18 cellular contexts compared by ENCODE assay signal in the genomic region with DNA sequence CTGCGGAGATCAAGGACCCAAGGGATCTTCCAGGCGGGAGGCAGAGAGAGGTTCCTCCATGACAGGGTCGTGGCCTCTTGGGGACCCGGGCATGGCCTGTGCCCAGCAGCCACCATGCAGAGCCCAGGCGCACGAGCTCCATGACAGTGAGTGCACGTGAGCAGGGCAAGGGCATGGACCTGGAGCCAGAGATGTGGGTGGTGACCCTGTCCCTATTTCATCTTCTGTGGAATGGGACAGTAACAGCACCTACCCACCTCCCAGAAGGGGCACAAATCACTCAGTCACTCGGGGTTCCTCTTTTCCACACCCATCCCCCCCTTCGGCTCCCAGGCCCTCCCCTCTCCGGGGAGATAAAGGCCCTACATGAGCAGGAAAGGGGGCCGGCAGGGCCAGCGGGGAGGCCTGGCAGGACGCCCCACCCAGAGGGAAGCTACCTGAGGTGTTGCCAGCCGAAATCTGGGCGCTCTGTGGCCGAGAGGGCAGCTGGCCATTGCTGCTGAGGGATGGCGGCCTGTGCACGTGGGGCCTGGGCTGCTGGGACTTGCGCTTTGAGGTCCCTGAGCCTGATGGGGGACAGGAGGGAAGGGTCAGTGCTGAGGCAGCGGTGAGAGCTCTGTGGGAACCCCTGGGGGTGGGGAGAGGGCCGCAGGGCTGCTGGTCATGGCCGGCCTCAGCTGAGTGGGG. TPM values are rescaled to one million over a fixed set of nuclear protein-coding genes. Genes with fewer than 3 reads are reported as not detected.
DNase-seq lines count a peak whose midpoint lies in the region; ATAC-seq and TF ChIP-seq lines count a peak whose summit lies in the region.
"Had no signal": no experiment of that assay in that cellular context is flagged by ENCODE, and none has a peak within 500 bp of the region (broad histone marks: within the 10 kb centered on the region; RNA-seq: fewer than 3 reads in every experiment).

No MANE protein-coding gene starts in this region.

- H3K23ac ChIP-seq in neuronal stem cell (ENCODE audit: low read depth, low read length, poor library complexity), result peak overlapping the region; percentile 55

- no CpG with 5 or more reads among the region's 22 CpGs for WGBS in neuronal stem cell (ENCODE audit: extremely low coverage in 2 of 2, insufficient read length in 2 of 2, insufficient replicate concordance in 1 of 2), 2 donors

- H2AFZ ChIP-seq in neuronal stem cell (ENCODE audit: low read length), result no peak overlapping the region

- no peak overlapping the region for H3K9ac ChIP-seq in neuronal stem cell (ENCODE audit: low read depth, low read length, poor library complexity)

- H3K36me3 ChIP-seq in neuronal stem cell (replicated peaks in 1 of 2; ENCODE audit: control insufficient read depth in 2 of 2, insufficient read depth in 2 of 2, low read length in 2 of 2), result peaks cover 8 to 22% of the 10 kb centered on the region in 2 donors

- no peak overlapping the region for H2BK15ac ChIP-seq in neuronal stem cell (ENCODE audit: low read length)

- no peak overlapping the region for H3K27ac ChIP-seq in neuronal stem cell (replicated peaks; ENCODE audit: low read length)
- H3K27ac ChIP-seq: esophagus squamous epithelium had no signal

- no peak overlapping the region for H2BK5ac ChIP-seq in neuronal stem cell (ENCODE audit: low read length)

- H3K4me1 ChIP-seq in neuronal stem cell (ENCODE audit: control insufficient read depth in 2 of 2, insufficient read depth in 1 of 2, low read depth in 1 of 2, low read length in 2 of 2), result peaks cover 11 to 16% of the 10 kb centered on the region in 2 donors

- POLR2A ChIA-PET in activated naive CD8-positive, alpha-beta T cell treated with anti-CD3 and anti-CD28 coated beads, Interleukin-2, amount 10 ng/mL, durations not matched to agents 7 days and 5 days (lab: Charles Lee), result interaction anchor here (14.8 to 26.9 kb wide), 4 partner anchors 24 to 152 kb away, joined by 226 to 1721 read pairs (median 714); a partner anchor contains a TSS

- H3K27me3 Mint-ChIP-seq in activated T-cell treated with anti-CD3 and anti-CD28 coated beads, Interleukin-2, amount 50 U/mL, for 24 hours, result no peaks in the 10 kb centered on the region
- no peaks in the 10 kb centered on the region for H3K27me3 Mint-ChIP-seq in activated naive CD8-positive, alpha-beta T cell treated with anti-CD3 and anti-CD28 coated beads, Interleukin-2, amount 10 ng/mL, durations not matched to agents 7 days and 5 days

- H3K27me3 ChIP-seq in neuronal stem cell (ENCODE audit: control insufficient read depth in 3 of 3, insufficient read depth in 3 of 3, low read depth in 1 of 3, low read length in 3 of 3), result no peaks in the 10 kb centered on the region
- H3K27me3 ChIP-seq: esophagus squamous epithelium had no signal

- H4K8ac ChIP-seq in neuronal stem cell (ENCODE audit: low read depth, low read length), result no peak overlapping the region

- H3K36me3 Mint-ChIP-seq in activated T-cell treated with anti-CD3 and anti-CD28 coated beads, Interleukin-2, amount 50 U/mL, for 24 hours (ENCODE audit: low read depth), result peaks cover 13% of the 10 kb centered on the region
- peaks cover 13% of the 10 kb centered on the region for H3K36me3 Mint-ChIP-seq in activated naive CD8-positive, alpha-beta T cell treated with anti-CD3 and anti-CD28 coated beads, Interleukin-2, amount 10 ng/mL, durations not matched to agents 7 days and 5 days

- no peak overlapping the region for H2BK120ac ChIP-seq in neuronal stem cell (ENCODE audit: low read depth, low read length)

- H3K4me3 ChIP-seq in neuronal stem cell (ENCODE audit: low read length in 2 of 2), result no peak overlapping the region
- H3K4me3 ChIP-seq: esophagus squamous epithelium had no signal

- 0 out of 3 replicates have a peak, but pooled peaks have one; percentile 1 for TF ChIP-seq CTCF in GM12872 (IDR thresholded peaks at IDR 0.05; ENCODE audit: insufficient read depth, low read depth, low read length)

- no peak overlapping the region for H3K14ac ChIP-seq in neuronal stem cell (ENCODE audit: low read length)

- H2AK5ac ChIP-seq in neuronal stem cell (ENCODE audit: low read depth, low read length), result peak overlapping the region; percentile 68

- DNase-seq in activated T-cell treated with anti-CD3 and anti-CD28 coated beads, Interleukin-2, amount 50 U/mL, for 24 hours, result no peak
- DNase-seq in activated T-cell treated with anti-CD3 and anti-CD28 coated beads, Interleukin-2, amount 50 U/mL, for 1 hour, result no peak
- no peak for DNase-seq in activated naive CD8-positive, alpha-beta T cell treated with anti-CD3 and anti-CD28 coated beads, Interleukin-2, amount 10 ng/mL, durations not matched to agents 7 days and 5 days
- DNase-seq in neuronal stem cell (ENCODE audit: low spot score) (no peak), NCI-H2107 treated with DMSO at 0.1 percent for 48 hours (lab: John Stamatoyannopoulos, UW; ENCODE audit: unreplicated experiment) (no peak), Kasumi-1 (lab: John Stamatoyannopoulos, UW) (no peak)
- DNase-seq: ACHN; activated naive CD4-positive, alpha-beta T cell; DND-41; effector memory CD4-positive, alpha-beta T cell; esophagus squamous epithelium; NCI-H1417; NCI-H69; SHP77 treated with DMSO at 0.1 percent for 48 hours; stimulated activated CD4-positive, alpha-beta T cell treated with anti-CD3 and anti-CD28 coated beads, Interleukin-12 subunit alpha, Interleukin-12 subunit beta, amount 100 ng/mL, for 4 hours had no signal

- peaks cover 13% of the 10 kb centered on the region for H3K79me1 ChIP-seq in neuronal stem cell (ENCODE audit: low read depth, low read length)

- no peak overlapping the region for H4K91ac ChIP-seq in neuronal stem cell (ENCODE audit: low read depth, low read length, poor library complexity)

- no peak overlapping the region for H3K4ac ChIP-seq in neuronal stem cell (ENCODE audit: low read length)

- no peak overlapping the region for H3K4me3 Mint-ChIP-seq in activated T-cell treated with anti-CD3 and anti-CD28 coated beads, Interleukin-2, amount 50 U/mL, for 24 hours
- H3K4me3 Mint-ChIP-seq in activated naive CD8-positive, alpha-beta T cell treated with anti-CD3 and anti-CD28 coated beads, Interleukin-2, amount 10 ng/mL, durations not matched to agents 7 days and 5 days, result no peak overlapping the region
- H3K4me3 Mint-ChIP-seq: T-helper 2 cell treated with Interferon-gamma antibody and Interleukin-4, amounts not matched to agents 5 μg/mL and 100 μg/mL, for 36 hours had no signal

- peak overlapping the region; percentile 82 for H3K27ac Mint-ChIP-seq in activated T-cell treated with anti-CD3 and anti-CD28 coated beads, Interleukin-2, amount 50 U/mL, for 24 hours
- H3K27ac Mint-ChIP-seq in activated naive CD8-positive, alpha-beta T cell treated with anti-CD3 and anti-CD28 coated beads, Interleukin-2, amount 10 ng/mL, durations not matched to agents 7 days and 5 days, result peak overlapping the region; percentile 96

- ATAC-seq in activated naive CD8-positive, alpha-beta T cell treated with anti-CD3 and anti-CD28 coated beads, Interleukin-2, amount 10 ng/mL, durations not matched to agents 7 days and 5 days (ENCODE audit: low read depth), result no peak
- no peak for ATAC-seq in GM18502 (IDR thresholded peaks at IDR 0.05; ENCODE audit: poor library complexity, unreplicated experiment)

- no peak overlapping the region for H2BK12ac ChIP-seq in neuronal stem cell (ENCODE audit: low read length)

- H3K18ac ChIP-seq in neuronal stem cell (ENCODE audit: low read length), result peak overlapping the region; percentile 48

- H3K4me1 Mint-ChIP-seq in activated T-cell treated with anti-CD3 and anti-CD28 coated beads, Interleukin-2, amount 50 U/mL, for 24 hours (ENCODE audit: low read depth), result peaks cover 67% of the 10 kb centered on the region
- H3K4me1 Mint-ChIP-seq in activated naive CD8-positive, alpha-beta T cell treated with anti-CD3 and anti-CD28 coated beads, Interleukin-2, amount 10 ng/mL, durations not matched to agents 7 days and 5 days, result peaks cover 41% of the 10 kb centered on the region

- H3K9me3 Mint-ChIP-seq in activated T-cell treated with anti-CD3 and anti-CD28 coated beads, Interleukin-2, amount 50 U/mL, for 24 hours, result no peaks in the 10 kb centered on the region
- H3K9me3 Mint-ChIP-seq in activated naive CD8-positive, alpha-beta T cell treated with anti-CD3 and anti-CD28 coated beads, Interleukin-2, amount 10 ng/mL, durations not matched to agents 7 days and 5 days, result no peaks in the 10 kb centered on the region
- H3K9me3 Mint-ChIP-seq: T-helper 2 cell treated with Interferon-gamma antibody and Interleukin-4, amounts not matched to agents 5 μg/mL and 100 μg/mL, for 36 hours had no signal

- H3K9me3 ChIP-seq in neuronal stem cell (replicated peaks in 1 of 2; ENCODE audit: control insufficient read depth in 2 of 2, insufficient read depth in 1 of 2, low read depth in 1 of 2, low read length in 2 of 2), result peaks cover 0 to 3% of the 10 kb centered on the region in 2 donors
- H3K9me3 ChIP-seq: esophagus squamous epithelium had no signal

- H3K4me2 ChIP-seq in neuronal stem cell (ENCODE audit: insufficient read depth, low read length, poor library complexity, severe bottlenecking), result no peak overlapping the region

RNA-seq across cellular contexts. Expression of a gene that starts 10.4 kb away (rescaled TPM):
- 100 to 1,000 TPM; 344 to 375 TPM for total RNA-seq in activated naive CD8-positive, alpha-beta T cell treated with anti-CD3 and anti-CD28 coated beads, Interleukin-2, amount 10 ng/mL, durations not matched to agents 7 days and 5 days
- polyA plus RNA-seq in neuronal stem cell (2013, experiment 1 of 2), result 43.3 TPM
- polyA plus RNA-seq in neuronal stem cell (2013, experiment 2 of 2), result 46.8 TPM

RNA-seq across cellular contexts. Expression of a gene that starts 32.6 kb away (rescaled TPM):
- 1 to 10 TPM; 3.7 to 4.7 TPM for total RNA-seq in activated naive CD8-positive, alpha-beta T cell treated with anti-CD3 and anti-CD28 coated beads, Interleukin-2, amount 10 ng/mL, durations not matched to agents 7 days and 5 days
- polyA plus RNA-seq in neuronal stem cell (2013, experiment 1 of 2), result 1.8 TPM
- polyA plus RNA-seq in neuronal stem cell (2013, experiment 2 of 2), result 1.6 TPM

RNA-seq across cellular contexts. Expression of a gene that starts 35.2 kb away (rescaled TPM):
- total RNA-seq in activated naive CD8-positive, alpha-beta T cell treated with anti-CD3 and anti-CD28 coated beads, Interleukin-2, amount 10 ng/mL, durations not matched to agents 7 days and 5 days, result 100 to 1,000 TPM; 103 to 110 TPM
- 28.7 TPM for polyA plus RNA-seq in neuronal stem cell (2013, experiment 1 of 2)
- 29.6 TPM for polyA plus RNA-seq in neuronal stem cell (2013, experiment 2 of 2)
